In genomic region chr2:65277118-65277517, GRCh38 we compare ENCODE assay signal across 13 cellular contexts.
"Had no signal": no experiment of that assay in that cellular context is flagged by ENCODE, and none has a peak within 500 bp of the region (broad histone marks: within the 10 kb centered on the region; RNA-seq: fewer than 3 reads in every experiment).

No MANE protein-coding gene starts in this region.

- H3K27ac ChIP-seq: body of pancreas, thyroid gland had no signal

- H3K27me3 Mint-ChIP-seq: progenitor cell of endocrine pancreas; stimulated activated naive CD8-positive, alpha-beta T cell treated with anti-CD3 and anti-CD28 coated beads, Interleukin-15, Interleukin-2, amounts not matched to agents 100 ng/mL and 50 ng/mL, for 24 hours had no signal

- H3K9me3 Mint-ChIP-seq: activated naive CD4-positive, alpha-beta T cell treated with anti-CD3 and anti-CD28 coated beads for 36 hours; activated T-cell treated with anti-CD3 and anti-CD28 coated beads, Interleukin-2, amount 50 U/mL, for 72 hours; stimulated activated naive CD8-positive, alpha-beta T cell treated with anti-CD3 and anti-CD28 coated beads, Interleukin-15, Interleukin-2, amounts not matched to agents 100 ng/mL and 50 ng/mL, for 24 hours had no signal

- H3K9me3 ChIP-seq: body of pancreas, thyroid gland had no signal

- ATAC-seq: activated T-cell treated with anti-CD3 and anti-CD28 coated beads, Interleukin-2, amount 50 U/mL, for 72 hours; body of pancreas had no signal

- H3K4me1 ChIP-seq: body of pancreas had no signal

- H3K4me3 Mint-ChIP-seq: activated naive CD4-positive, alpha-beta T cell treated with anti-CD3 and anti-CD28 coated beads for 36 hours; activated T-cell treated with anti-CD3 and anti-CD28 coated beads, Interleukin-2, amount 50 U/mL, for 72 hours; stimulated activated naive CD8-positive, alpha-beta T cell treated with anti-CD3 and anti-CD28 coated beads, Interleukin-15, Interleukin-2, amounts not matched to agents 100 ng/mL and 50 ng/mL, for 24 hours had no signal

- DNase-seq: activated CD4-positive, alpha-beta T cell treated with anti-CD3 and anti-CD28 coated beads, Interleukin-2, amount 50 U/mL, for 48 hours; activated effector memory CD4-positive, alpha-beta T cell treated with Interleukin-2 at 50 U/mL for 16 hours; activated naive CD4-positive, alpha-beta T cell treated with anti-CD3 and anti-CD28 coated beads for 36 hours; activated T-cell treated with anti-CD3 and anti-CD28 coated beads, Interleukin-2, amount 50 U/mL, for 72 hours; body of pancreas; left colon; retina; stimulated activated CD4-positive, alpha-beta T cell treated with anti-CD3 and anti-CD28 coated beads, Interleukin-4, amount 100 ng/mL, for 24 hours; substantia nigra; T-helper 1 cell had no signal

- H3K27me3 ChIP-seq: body of pancreas, thyroid gland had no signal

- H3K4me3 ChIP-seq: body of pancreas, thyroid gland had no signal

- H3K27ac Mint-ChIP-seq: activated naive CD4-positive, alpha-beta T cell treated with anti-CD3 and anti-CD28 coated beads for 36 hours; progenitor cell of endocrine pancreas; stimulated activated naive CD8-positive, alpha-beta T cell treated with anti-CD3 and anti-CD28 coated beads, Interleukin-15, Interleukin-2, amounts not matched to agents 100 ng/mL and 50 ng/mL, for 24 hours had no signal
